Comparison of ENCODE assay signal across 21 cellular contexts in the genomic region with DNA sequence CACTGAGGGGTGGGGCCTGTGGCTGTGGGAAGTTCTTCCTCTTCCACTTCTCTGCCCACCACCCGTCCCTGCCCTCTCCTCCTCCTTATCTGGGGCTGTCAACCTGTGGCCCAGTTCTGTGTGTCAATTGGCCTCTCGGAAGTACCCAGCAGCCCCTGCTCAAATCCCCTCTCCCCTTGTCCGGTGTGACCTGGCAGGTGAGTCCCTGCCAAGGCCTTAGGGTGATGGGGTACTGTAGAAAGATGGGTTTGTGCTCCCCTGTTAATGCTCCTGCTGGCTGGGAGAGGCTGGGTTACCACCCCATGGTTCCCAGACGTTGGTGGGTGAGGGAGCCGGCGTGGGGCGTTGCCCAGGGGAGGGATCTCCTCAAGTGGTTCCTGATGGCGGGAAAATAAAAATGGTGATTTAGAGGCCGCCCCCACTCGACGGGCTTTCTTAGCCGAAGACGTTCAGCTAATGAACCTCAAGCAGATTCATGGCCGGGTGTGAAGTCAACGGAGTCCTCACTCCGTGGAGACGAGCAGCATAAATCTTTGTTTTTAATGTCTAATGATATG.
"Had no signal": no experiment of that assay in that cellular context is flagged by ENCODE, and none has a peak within 500 bp of the region (broad histone marks: within the 10 kb centered on the region; RNA-seq: fewer than 3 reads in every experiment).

No MANE protein-coding gene starts in this region.

- DNase-seq: activated CD4-positive, alpha-beta T cell treated with anti-CD3 and anti-CD28 coated beads for 4 hours; activated CD4-positive, alpha-beta T cell treated with anti-CD3 and anti-CD28 coated beads, Interleukin-2, amount 50 U/mL, for 4 hours; activated naive CD4-positive, alpha-beta T cell; activated T-cell treated with anti-CD3 and anti-CD28 coated beads for 4 hours; activated T-cell treated with anti-CD3 and anti-CD28 coated beads, Interleukin-2, amount 50 U/mL, for 72 hours; colonic mucosa; effector CD8-positive, alpha-beta T cell; gastrocnemius medialis; glutamatergic neuron; occipital lobe; stimulated activated CD4-positive, alpha-beta T cell treated with anti-CD3 and anti-CD28 coated beads, Interleukin-12 subunit alpha, Interleukin-12 subunit beta, amount 100 ng/mL, for 4 hours; stimulated activated CD4-positive, alpha-beta T cell treated with anti-CD3 and anti-CD28 coated beads, Interleukin-4, amount 100 ng/mL, for 24 hours; stimulated activated naive B cell treated with anti-CD40 and anti-IgM and Interleukin-4, amounts not matched to agents 10 μg/mL and 1 μg/mL and 100 μg/mL, for 72 hours; stomach; T-helper 17 cell; thyroid gland; upper lobe of left lung had no signal

- H3K4me3 ChIP-seq: colonic mucosa, gastrocnemius medialis, right lobe of liver, stomach, thyroid gland, upper lobe of left lung had no signal

- ATAC-seq: activated naive CD4-positive, alpha-beta T cell treated with anti-CD3 and anti-CD28 coated beads, Interleukin-2, amount 50 U/mL, for 72 hours; activated T-cell treated with anti-CD3 and anti-CD28 coated beads, Interleukin-2, amount 50 U/mL, for 72 hours; gastrocnemius medialis; naive thymus-derived CD8-positive, alpha-beta T cell; right lobe of liver; stimulated activated naive B cell treated with anti-CD40 and anti-IgM and Interleukin-4, amounts not matched to agents 10 μg/mL and 1 μg/mL and 100 μg/mL, for 72 hours; T-helper 17 cell had no signal

- H3K27me3 ChIP-seq: colonic mucosa, right lobe of liver, thyroid gland, upper lobe of left lung had no signal

- H3K4me1 ChIP-seq: colonic mucosa, gastrocnemius medialis, right lobe of liver, stomach, upper lobe of left lung had no signal

- H3K36me3 ChIP-seq: colonic mucosa, gastrocnemius medialis, right lobe of liver, stomach, thyroid gland, upper lobe of left lung had no signal

- H3K9me3 ChIP-seq: colonic mucosa, gastrocnemius medialis, right lobe of liver, thyroid gland, upper lobe of left lung had no signal

- H3K27ac ChIP-seq: colonic mucosa, epithelial cell of prostate, gastrocnemius medialis, right lobe of liver, stomach, thyroid gland, upper lobe of left lung had no signal
